Comparison of ENCODE assay signal across 1 cellular context in genomic region chr3:61358364-61358763, GRCh38.
A peak's percentile ranks its signal among the peaks of the same experiment; 100 is the strongest.
TF ChIP-seq lines count a peak whose summit lies in the region.

No MANE protein-coding gene starts in this region.

TF ChIP-seq in SK-N-SH treated with all-trans-retinoic acid at 6 μM for 48 hours, 23 proteins besides CTCF, POLR2A, EP300 and RAD21 (continued from another document):
- TF ChIP-seq, protein P1, sequence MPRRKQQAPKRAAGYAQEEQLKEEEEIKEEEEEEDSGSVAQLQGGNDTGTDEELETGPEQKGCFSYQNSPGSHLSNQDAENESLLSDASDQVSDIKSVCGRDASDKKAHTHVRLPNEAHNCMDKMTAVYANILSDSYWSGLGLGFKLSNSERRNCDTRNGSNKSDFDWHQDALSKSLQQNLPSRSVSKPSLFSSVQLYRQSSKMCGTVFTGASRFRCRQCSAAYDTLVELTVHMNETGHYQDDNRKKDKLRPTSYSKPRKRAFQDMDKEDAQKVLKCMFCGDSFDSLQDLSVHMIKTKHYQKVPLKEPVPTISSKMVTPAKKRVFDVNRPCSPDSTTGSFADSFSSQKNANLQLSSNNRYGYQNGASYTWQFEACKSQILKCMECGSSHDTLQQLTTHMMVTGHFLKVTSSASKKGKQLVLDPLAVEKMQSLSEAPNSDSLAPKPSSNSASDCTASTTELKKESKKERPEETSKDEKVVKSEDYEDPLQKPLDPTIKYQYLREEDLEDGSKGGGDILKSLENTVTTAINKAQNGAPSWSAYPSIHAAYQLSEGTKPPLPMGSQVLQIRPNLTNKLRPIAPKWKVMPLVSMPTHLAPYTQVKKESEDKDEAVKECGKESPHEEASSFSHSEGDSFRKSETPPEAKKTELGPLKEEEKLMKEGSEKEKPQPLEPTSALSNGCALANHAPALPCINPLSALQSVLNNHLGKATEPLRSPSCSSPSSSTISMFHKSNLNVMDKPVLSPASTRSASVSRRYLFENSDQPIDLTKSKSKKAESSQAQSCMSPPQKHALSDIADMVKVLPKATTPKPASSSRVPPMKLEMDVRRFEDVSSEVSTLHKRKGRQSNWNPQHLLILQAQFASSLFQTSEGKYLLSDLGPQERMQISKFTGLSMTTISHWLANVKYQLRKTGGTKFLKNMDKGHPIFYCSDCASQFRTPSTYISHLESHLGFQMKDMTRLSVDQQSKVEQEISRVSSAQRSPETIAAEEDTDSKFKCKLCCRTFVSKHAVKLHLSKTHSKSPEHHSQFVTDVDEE (CRISPR knock-in tag; IDR thresholded peaks at IDR 0.05): peak; percentile 88; the same call in 1 of the 2 replicates
- TF ChIP-seq PPARA (CRISPR knock-in tag; IDR thresholded peaks at IDR 0.05; ENCODE audit: borderline replicate concordance) (0 out of 2 replicates have a peak, but pooled peaks have one; percentile 9), ESRRG (CRISPR knock-in tag; IDR thresholded peaks at IDR 0.05) (peak; percentile 74; the same call in 1 of the 2 replicates), CSDC2 (CRISPR knock-in tag; IDR thresholded peaks at IDR 0.05) (no peak), RARB (CRISPR knock-in tag; IDR thresholded peaks at IDR 0.05) (no peak)
TF ChIP-seq in SK-N-SH treated with all-trans-retinoic acid at 6 μM for 48 hours: peak in this region for 10.
